Comparison of ENCODE assay signal across 8 cellular contexts in genomic region chr10:97686301-97686961, GRCh38. TPM values are rescaled to one million over a fixed set of nuclear protein-coding genes. Genes with fewer than 3 reads are reported as not detected.
DNase-seq lines count a peak whose midpoint lies in the region; ATAC-seq, FAIRE-seq and TF ChIP-seq lines count a peak whose summit lies in the region.

No MANE protein-coding gene starts in this region.

- intact Hi-C loops in pancreas (cut with DNase I) = loop anchor here in 1 of 3 donors (10.0 kb wide), 1 partner anchor 48 kb away; the partner anchor contains the start of gene ZFYVE27

- no peaks in the 10 kb centered on the region for H3K27me3 ChIP-seq in pancreas

- peaks cover 15 to 43% (median 19%) of the 10 kb centered on the region in 3 donors for H3K4me1 ChIP-seq in pancreas

- no peaks in the 10 kb centered on the region for H3K36me3 ChIP-seq in pancreas

- H3K4me3 ChIP-seq in foreskin fibroblast (ENCODE audit: low read depth in 1 of 2, low read length in 2 of 2) (peak overlapping the region; percentile 84 to 91), pancreas (peak overlapping the region; percentile 39 to 71 (median 52))

- H3K4me3 Mint-ChIP-seq in T-helper 2 cell treated with Interferon-gamma antibody and Interleukin-4, amounts not matched to agents 5 μg/mL and 100 μg/mL, for 36 hours = peak overlapping the region; percentile 85

- peak; percentile 3 for DNase-seq in activated T-cell treated with anti-CD3 and anti-CD28 coated beads for 48 hours (ENCODE audit: low read depth)
- DNase-seq in activated T-cell treated with anti-CD3 and anti-CD28 coated beads, Interleukin-2, amount 50 U/mL, for 1 hour = no peak
- peak; percentile 13 for DNase-seq in T-helper 2 cell treated with Interferon-gamma antibody and Interleukin-4, amounts not matched to agents 5 μg/mL and 100 μg/mL, for 36 hours (ENCODE audit: low spot score)
- no peak for DNase-seq in foreskin fibroblast
- no peak for DNase-seq in pancreas
- no peak for DNase-seq in NCI-H2107 treated with DMSO at 0.1 percent for 48 hours (lab: John Stamatoyannopoulos, UW; ENCODE audit: unreplicated experiment)
- DNase-seq in GOT3 (lab: John Stamatoyannopoulos, UW) = no peak

- H3K36me3 Mint-ChIP-seq in T-helper 2 cell treated with Interferon-gamma antibody and Interleukin-4, amounts not matched to agents 5 μg/mL and 100 μg/mL, for 36 hours (ENCODE audit: low read depth) = no peaks in the 10 kb centered on the region

- peak; percentile 6 to 22 (median 12) for ATAC-seq in pancreas
- ATAC-seq in HG03520 (IDR thresholded peaks at IDR 0.05; ENCODE audit: unreplicated experiment) = no peak

- H3K27ac Mint-ChIP-seq in T-helper 2 cell treated with Interferon-gamma antibody and Interleukin-4, amounts not matched to agents 5 μg/mL and 100 μg/mL, for 36 hours = no peak overlapping the region

- H3K4me1 Mint-ChIP-seq in T-helper 2 cell treated with Interferon-gamma antibody and Interleukin-4, amounts not matched to agents 5 μg/mL and 100 μg/mL, for 36 hours (ENCODE audit: low read depth) = peaks cover 12% of the 10 kb centered on the region

- FAIRE-seq in pancreas (lab: Jason Lieb, UNC) = no peak

- no peaks in the 10 kb centered on the region for H3K27me3 Mint-ChIP-seq in T-helper 2 cell treated with Interferon-gamma antibody and Interleukin-4, amounts not matched to agents 5 μg/mL and 100 μg/mL, for 36 hours (ENCODE audit: low read depth)

- H3K27ac ChIP-seq in pancreas = peak overlapping the region; percentile 69 to 87 (median 82)

- H3K9me3 Mint-ChIP-seq in T-helper 2 cell treated with Interferon-gamma antibody and Interleukin-4, amounts not matched to agents 5 μg/mL and 100 μg/mL, for 36 hours = no peaks in the 10 kb centered on the region

- TF ChIP-seq CTCF in foreskin fibroblast (IDR thresholded peaks at IDR 0.05; ENCODE audit: low read depth, low read length) (no peak), pancreas (IDR thresholded peaks at IDR 0.05) (no peak)

- 5 to 7% methylated on average over 14 of the region's 14 CpGs for WGBS in pancreas, 2 donors

- H3K9me3 ChIP-seq in pancreas = no peaks in the 10 kb centered on the region

RNA-seq across cellular contexts. Expression of gene AVPI1, which starts 0.6 kb away (rescaled TPM):
- total RNA-seq in pancreas = 1 to 10 TPM; 3.7 to 6.2 (median 4.6) TPM
- polyA plus RNA-seq in pancreas = 1 to 10 TPM; 4.1 to 9.1 TPM

RNA-seq across cellular contexts. Expression of gene MARVELD1, which starts 27.1 kb away (rescaled TPM):
- total RNA-seq in pancreas = 10 to 100 TPM in 1 of 6 donors, 1 to 10 TPM in 5; 1.8 to 11.8 (median 3.6) TPM
- 1 to 10 TPM; 3.8 to 7.1 TPM for polyA plus RNA-seq in pancreas

RNA-seq across cellular contexts. Expression of gene PI4K2A, which starts 46.0 kb away (rescaled TPM):
- total RNA-seq in pancreas = 1 to 10 TPM; 2.2 to 8.9 (median 3.4) TPM
- 1 to 10 TPM; 3.4 to 5.4 TPM for polyA plus RNA-seq in pancreas

RNA-seq across cellular contexts. Expression of gene ZFYVE27, which starts 50.5 kb away (rescaled TPM):
- total RNA-seq in pancreas = 10 to 100 TPM; 11.9 to 23.6 (median 14.3) TPM
- 10 to 100 TPM; 22.3 to 34.9 TPM for polyA plus RNA-seq in pancreas

RNA-seq across cellular contexts. Expression of gene MORN4, which starts 53.1 kb away (rescaled TPM):
- total RNA-seq in pancreas = 1 to 10 TPM; 3.3 to 6.4 (median 4.5) TPM
- 1 to 10 TPM; 4.8 to 8.9 TPM for polyA plus RNA-seq in pancreas

Comparison
In these comparisons a context has a peak if more than half of its experiments do, and no peak if none do; other contexts are left out.
1. DNase-seq: peak in activated T-cell treated with anti-CD3 and anti-CD28 coated beads for 48 hours (single experiment) and T-helper 2 cell treated with Interferon-gamma antibody and Interleukin-4, amounts not matched to agents 5 μg/mL and 100 μg/mL, for 36 hours (single experiment); none in activated T-cell treated with anti-CD3 and anti-CD28 coated beads, Interleukin-2, amount 50 U/mL, for 1 hour (single experiment), foreskin fibroblast (0 of 2), pancreas (0 of 6), NCI-H2107 treated with DMSO at 0.1 percent for 48 hours (single experiment) and GOT3 (single experiment).